ENCODE assay signal across 14 cellular contexts in genomic region chr20:58829531-58829941, GRCh38. TPM values are rescaled to one million over a fixed set of nuclear protein-coding genes. Genes with fewer than 3 reads are reported as not detected.
DNase-seq lines count a peak whose midpoint lies in the region; FAIRE-seq and TF ChIP-seq lines count a peak whose summit lies in the region.
"Had no signal": no experiment of that assay in that cellular context is flagged by ENCODE, and none has a peak within 500 bp of the region (broad histone marks: within the 10 kb centered on the region; RNA-seq: fewer than 3 reads in every experiment).

No MANE protein-coding gene starts in this region.

- H3K27ac Mint-ChIP-seq in astrocyte (ENCODE audit: unreplicated experiment), result no peak overlapping the region

- WGBS in sigmoid colon, 2 donors, result 86 to 87% methylated on average over 6 of the region's 6 CpGs

- H3K4me3 ChIP-seq in astrocyte (ENCODE audit: insufficient read depth, low read depth, low read length), result no peak overlapping the region
- no peak overlapping the region for H3K4me3 ChIP-seq in left ventricle myocardium inferior
- H3K4me3 ChIP-seq in sigmoid colon, result no peak overlapping the region
- no peak overlapping the region for H3K4me3 ChIP-seq in uterus
- H3K4me3 ChIP-seq: Peyer's patch had no signal

- H2AFZ ChIP-seq in astrocyte (ENCODE audit: low read depth, low read length), result no peak overlapping the region

- H3K4me1 ChIP-seq in astrocyte (ENCODE audit: insufficient read depth, low read length), result peaks cover 5% of the 10 kb centered on the region
- H3K4me1 ChIP-seq in left ventricle myocardium inferior, result peaks cover 4% of the 10 kb centered on the region
- peaks cover 0 to 11% (median 5%) of the 10 kb centered on the region in 4 donors for H3K4me1 ChIP-seq in sigmoid colon
- H3K4me1 ChIP-seq in uterus, result no peaks in the 10 kb centered on the region
- H3K4me1 ChIP-seq: Peyer's patch had no signal

- H3K27me3 ChIP-seq in astrocyte (ENCODE audit: insufficient read depth, low read length) (peaks cover 5% of the 10 kb centered on the region), left ventricle myocardium inferior (ENCODE audit: low read depth) (peaks cover 29% of the 10 kb centered on the region), sigmoid colon (no peaks in the 10 kb centered on the region), uterus (no peaks in the 10 kb centered on the region)
- H3K27me3 ChIP-seq: Peyer's patch had no signal

- FAIRE-seq in HTR-8/SVneo (lab: Jason Lieb, UNC) (peak; percentile 9), astrocyte (lab: Jason Lieb, UNC) (no peak)

- H3K9ac ChIP-seq in astrocyte (ENCODE audit: low read length), result no peak overlapping the region

- H3K36me3 Mint-ChIP-seq in astrocyte (ENCODE audit: low read depth, unreplicated experiment), result peaks cover 10% of the 10 kb centered on the region

- TF ChIP-seq POLR2A in sigmoid colon (IDR thresholded peaks at IDR 0.05) (no peak), uterus (IDR thresholded peaks at IDR 0.05) (no peak)

- DNase-seq in HTR-8/SVneo (ENCODE audit: insufficient read length, low spot score), result no peak
- peak; percentile 53 for DNase-seq in astrocyte (ENCODE audit: low read depth)
- DNase-seq in left ventricle myocardium inferior, result peak; percentile 53
- no peak for DNase-seq in sigmoid colon
- DNase-seq in AG20443 (ENCODE audit: low spot score), result no peak
- DNase-seq in SKM-1 (lab: John Stamatoyannopoulos, UW; ENCODE audit: unreplicated experiment), result no peak
- DNase-seq in uterus, result no peak
- no peak for DNase-seq in mesenteric fat pad (ENCODE audit: low spot score)
- DNase-seq: HCEC 1CT, KG1, NCI-H2081 treated with DMSO at 0.1 percent for 48 hours had no signal

- peaks cover 15% of the 10 kb centered on the region for H3K79me2 ChIP-seq in astrocyte (ENCODE audit: insufficient read depth, low read length)

- H3K9me3 ChIP-seq in astrocyte (ENCODE audit: insufficient read depth, low read depth, low read length) (no peaks in the 10 kb centered on the region), left ventricle myocardium inferior (replicated peaks) (no peaks in the 10 kb centered on the region), sigmoid colon (no peaks in the 10 kb centered on the region), uterus (no peaks in the 10 kb centered on the region)
- H3K9me3 ChIP-seq: Peyer's patch had no signal

- TF ChIP-seq EP300 in sigmoid colon (IDR thresholded peaks at IDR 0.05), result peak in 1 of 4 donors; percentile 4

- intact Hi-C loops in left ventricle myocardium inferior (cut with micrococcal nuclease) (no loop called here), sigmoid colon (cut with DNase I) (no loop called here), uterus (cut with DNase I; ENCODE audit: low total_unique reads) (no loop called here)

- TF ChIP-seq CTCF in astrocyte (IDR thresholded peaks at IDR 0.05; ENCODE audit: insufficient read depth, low read depth, low read length) (no peak), left ventricle myocardium inferior (IDR thresholded peaks at IDR 0.05; ENCODE audit: borderline replicate concordance) (peak; percentile 24), sigmoid colon (IDR thresholded peaks at IDR 0.05) (no peak), uterus (IDR thresholded peaks at IDR 0.05) (no peak)

- peaks cover 6% of the 10 kb centered on the region for H3K27me3 Mint-ChIP-seq in astrocyte (ENCODE audit: low read depth, unreplicated experiment)

- H3K4me1 Mint-ChIP-seq in astrocyte (ENCODE audit: low read depth, unreplicated experiment), result peaks cover 33% of the 10 kb centered on the region

- H3K4me3 Mint-ChIP-seq in astrocyte (ENCODE audit: unreplicated experiment), result no peak overlapping the region

- H3K36me3 ChIP-seq in astrocyte (ENCODE audit: insufficient read depth, low read length) (no peaks in the 10 kb centered on the region), left ventricle myocardium inferior (no peaks in the 10 kb centered on the region), sigmoid colon (no peaks in the 10 kb centered on the region), uterus (no peaks in the 10 kb centered on the region)
- H3K36me3 ChIP-seq: Peyer's patch had no signal

- H4K20me1 ChIP-seq in astrocyte (ENCODE audit: insufficient read depth, low read length), result peaks cover 30% of the 10 kb centered on the region

- H3K4me2 ChIP-seq in astrocyte (ENCODE audit: low read length), result peak overlapping the region; percentile 11

- peaks cover 4% of the 10 kb centered on the region for H3K9me3 Mint-ChIP-seq in astrocyte (ENCODE audit: unreplicated experiment)

- no peak overlapping the region for H3K27ac ChIP-seq in astrocyte (ENCODE audit: low read depth, low read length)
- H3K27ac ChIP-seq in left ventricle myocardium inferior (replicated peaks), result peak overlapping the region; percentile 27
- peak overlapping the region in 3 of 4 donors; percentile 33 to 73 (median 54) for H3K27ac ChIP-seq in sigmoid colon
- H3K27ac ChIP-seq in uterus, result no peak overlapping the region
- H3K27ac ChIP-seq: epithelial cell of prostate, Peyer's patch had no signal

RNA-seq across cellular contexts. Expression of gene GNAS-AS1, which starts 21.2 kb away (rescaled TPM):
- total RNA-seq in astrocyte (2.8 and 3.8 TPM in 2 replicates), left ventricle myocardium inferior (0.25 TPM), sigmoid colon (under 1 TPM in 2 of 4 donors, not detected in 2; 0.33 to 0.36 TPM), uterus (1 to 10 TPM in 2 of 4 donors, under 1 TPM in 1, not detected in 1; 0.77 to 3.4 (median 1.2) TPM), mesenteric fat pad (0.42 TPM)
- polyA plus RNA-seq in sigmoid colon, result under 1 TPM in 1 of 3 donors, not detected in 2; 0.69 TPM
- polyA plus RNA-seq: neural cell had no signal

RNA-seq across cellular contexts. Expression of gene GNAS, which starts 23.0 kb away (rescaled TPM):
- 1,937 and 2,003 TPM in 2 replicates for total RNA-seq in astrocyte
- 1,444 TPM for total RNA-seq in left ventricle myocardium inferior
- total RNA-seq in sigmoid colon, result 100 to 1,000 TPM; 449 to 808 (median 513) TPM
- polyA plus RNA-seq in sigmoid colon, result 100 to 1,000 TPM; 535 to 680 (median 633) TPM
- 100 to 1,000 TPM; 281 to 822 (median 446) TPM for total RNA-seq in uterus
- 697 TPM for total RNA-seq in mesenteric fat pad

Comparison
In these comparisons a context has a peak if more than half of its experiments do, and no peak if none do; other contexts are left out.
1. DNase-seq: peak in astrocyte (single experiment) and left ventricle myocardium inferior (single experiment); none in HTR-8/SVneo (single experiment), sigmoid colon (single experiment), AG20443 (single experiment), SKM-1 (single experiment), uterus (0 of 2) and mesenteric fat pad (single experiment).
2. H3K27ac ChIP-seq: peak in left ventricle myocardium inferior (single experiment) and sigmoid colon (3 of 4); none in astrocyte (single experiment) and uterus (0 of 2).